Comparison of ENCODE assay signal across 16 cellular contexts in genomic region chr2:27606611-27607010, GRCh38. TPM values are rescaled to one million over a fixed set of nuclear protein-coding genes. Genes with fewer than 3 reads are reported as not detected.
DNase-seq lines count a peak whose midpoint lies in the region; TF ChIP-seq lines count a peak whose summit lies in the region.
"Had no signal": no experiment of that assay in that cellular context is flagged by ENCODE, and none has a peak within 500 bp of the region (broad histone marks: within the 10 kb centered on the region; RNA-seq: fewer than 3 reads in every experiment).

No MANE protein-coding gene starts in this region.

- H3K4me3 Mint-ChIP-seq in activated CD4-positive, alpha-beta T cell treated with anti-CD3 and anti-CD28 coated beads, Interleukin-2, amount 10 ng/mL, durations not matched to agents 24 days and 14 days, result no peak overlapping the region

- H3K4me3 ChIP-seq in astrocyte of the spinal cord (ENCODE audit: low read depth, low read length), result no peak overlapping the region
- H3K4me3 ChIP-seq: K562 had no signal

- no peak for DNase-seq in activated CD4-positive, alpha-beta T cell treated with anti-CD3 and anti-CD28 coated beads, Interleukin-2, amount 10 ng/mL, durations not matched to agents 24 days and 14 days
- DNase-seq in activated CD4-positive, alpha-beta T cell treated with anti-CD3 and anti-CD28 coated beads for 4 hours, result no peak
- DNase-seq in astrocyte of the spinal cord (ENCODE audit: low read depth, low spot score), result peak; percentile 72
- peak; percentile 75 for DNase-seq in iris pigment epithelial cell (ENCODE audit: low read depth)
- DNase-seq in stromal cell of bone marrow (ENCODE audit: low read depth), result peak; percentile 56
- no peak for DNase-seq in HuH-7 (ENCODE audit: low spot score)
- no peak for DNase-seq in effector CD4-positive, alpha-beta T cell
- no peak for DNase-seq in NCI-H146 treated with DMSO at 0.1 percent for 48 hours (lab: John Stamatoyannopoulos, UW; ENCODE audit: unreplicated experiment)
- DNase-seq: C1 segment of cervical spinal cord, HCEC 1CT, NCI-H1092, NCI-H187, NCI-H446 treated with DMSO at 0.1 percent for 48 hours, NCI-H774, Right ventricle myocardium superior had no signal

- no peak for TF ChIP-seq CTCF in astrocyte of the spinal cord (IDR thresholded peaks at IDR 0.05; ENCODE audit: low read depth, low read length)

- in situ Hi-C loops in astrocyte of the spinal cord (cut with HindIII; ENCODE audit: low sequenced_read_pairs), result no loop called here

- intact Hi-C loops in activated CD4-positive, alpha-beta T cell treated with anti-CD3 and anti-CD28 coated beads, Interleukin-2, amount 10 ng/mL, durations not matched to agents 24 days and 14 days (cut with micrococcal nuclease), result no loop called here

- peaks cover 2% of the 10 kb centered on the region for H3K4me1 Mint-ChIP-seq in activated CD4-positive, alpha-beta T cell treated with anti-CD3 and anti-CD28 coated beads, Interleukin-2, amount 10 ng/mL, durations not matched to agents 24 days and 14 days

- H3K36me3 Mint-ChIP-seq in activated CD4-positive, alpha-beta T cell treated with anti-CD3 and anti-CD28 coated beads, Interleukin-2, amount 10 ng/mL, durations not matched to agents 24 days and 14 days (ENCODE audit: low read depth), result peaks cover 57% of the 10 kb centered on the region

- no peaks in the 10 kb centered on the region for H3K27me3 Mint-ChIP-seq in activated CD4-positive, alpha-beta T cell treated with anti-CD3 and anti-CD28 coated beads, Interleukin-2, amount 10 ng/mL, durations not matched to agents 24 days and 14 days

- peak overlapping the region; percentile 5 for H3K27ac Mint-ChIP-seq in activated CD4-positive, alpha-beta T cell treated with anti-CD3 and anti-CD28 coated beads, Interleukin-2, amount 10 ng/mL, durations not matched to agents 24 days and 14 days

- H3K9me3 Mint-ChIP-seq in activated CD4-positive, alpha-beta T cell treated with anti-CD3 and anti-CD28 coated beads, Interleukin-2, amount 10 ng/mL, durations not matched to agents 24 days and 14 days, result no peaks in the 10 kb centered on the region

RNA-seq across cellular contexts. Expression of gene CCDC121, which starts 22.2 kb away (rescaled TPM):
- 0.54 and 0.63 TPM in 2 replicates for total RNA-seq in activated CD4-positive, alpha-beta T cell treated with anti-CD3 and anti-CD28 coated beads, Interleukin-2, amount 10 ng/mL, durations not matched to agents 24 days and 14 days

RNA-seq across cellular contexts. Expression of gene GPN1, which starts 22.2 kb away (rescaled TPM):
- 51.0 and 55.4 TPM in 2 replicates for total RNA-seq in activated CD4-positive, alpha-beta T cell treated with anti-CD3 and anti-CD28 coated beads, Interleukin-2, amount 10 ng/mL, durations not matched to agents 24 days and 14 days

RNA-seq across cellular contexts. Expression of gene ZNF512, which starts 23.8 kb away (rescaled TPM):
- 29.0 and 32.7 TPM in 2 replicates for total RNA-seq in activated CD4-positive, alpha-beta T cell treated with anti-CD3 and anti-CD28 coated beads, Interleukin-2, amount 10 ng/mL, durations not matched to agents 24 days and 14 days

RNA-seq across cellular contexts. Expression of gene SUPT7L, which starts 56.8 kb away (rescaled TPM):
- 33.3 and 34.5 TPM in 2 replicates for total RNA-seq in activated CD4-positive, alpha-beta T cell treated with anti-CD3 and anti-CD28 coated beads, Interleukin-2, amount 10 ng/mL, durations not matched to agents 24 days and 14 days

RNA-seq across cellular contexts. Expression of gene SLC4A1AP, which starts 57.1 kb away (rescaled TPM):
- total RNA-seq in activated CD4-positive, alpha-beta T cell treated with anti-CD3 and anti-CD28 coated beads, Interleukin-2, amount 10 ng/mL, durations not matched to agents 24 days and 14 days, result 27.1 and 28.7 TPM in 2 replicates

Comparison
In these comparisons a context has a peak if more than half of its experiments do, and no peak if none do; other contexts are left out.
1. DNase-seq: peak in astrocyte of the spinal cord (single experiment), iris pigment epithelial cell (single experiment) and stromal cell of bone marrow (single experiment); none in activated CD4-positive, alpha-beta T cell treated with anti-CD3 and anti-CD28 coated beads, Interleukin-2, amount 10 ng/mL, durations not matched to agents 24 days and 14 days (single experiment), activated CD4-positive, alpha-beta T cell treated with anti-CD3 and anti-CD28 coated beads for 4 hours (0 of 2), HuH-7 (single experiment), effector CD4-positive, alpha-beta T cell (single experiment) and NCI-H146 treated with DMSO at 0.1 percent for 48 hours (single experiment).